Comparison of ENCODE assay signal across 12 cellular contexts in the genomic region with DNA sequence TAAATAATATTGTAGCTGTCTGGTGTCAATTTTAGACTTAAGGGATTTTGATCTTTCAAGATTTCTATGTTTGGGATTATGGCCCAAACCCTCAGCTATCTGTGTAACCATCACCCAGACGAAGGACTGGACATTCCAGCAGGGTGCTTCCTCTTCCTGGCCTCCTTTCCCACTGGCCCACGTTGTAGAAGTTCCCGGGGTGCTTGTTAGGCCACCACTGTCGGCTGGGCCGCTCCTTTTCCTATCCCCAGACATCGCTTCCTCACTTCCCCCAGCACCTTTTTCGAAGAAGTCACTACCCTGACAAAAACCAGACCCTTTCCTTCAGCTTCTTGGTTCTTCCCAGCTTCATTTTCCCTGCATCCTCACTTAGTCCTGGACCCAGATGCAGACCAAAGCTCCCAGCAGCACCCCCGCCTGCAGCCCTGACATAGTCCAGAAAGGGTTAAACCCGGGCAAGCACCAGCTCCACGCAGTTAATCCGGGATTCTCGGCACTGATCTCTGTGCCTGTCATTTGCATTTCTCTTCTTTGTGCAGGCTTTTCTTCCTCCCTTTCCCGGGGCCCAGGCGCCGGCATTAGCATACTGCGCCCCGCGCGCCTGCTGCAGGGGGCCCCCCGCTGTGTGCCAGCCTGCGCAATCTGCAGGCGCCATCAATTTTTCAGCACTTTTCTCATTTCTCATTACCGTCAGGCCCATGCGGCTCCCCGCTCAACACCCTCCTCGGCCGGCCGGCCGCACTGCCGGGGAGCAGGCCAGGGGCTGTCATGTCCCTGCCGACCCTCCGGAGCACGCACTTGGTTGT.
DNase-seq lines count a peak whose midpoint lies in the region; ATAC-seq and TF ChIP-seq lines count a peak whose summit lies in the region.
"Had no signal": no experiment of that assay in that cellular context is flagged by ENCODE, and none has a peak within 500 bp of the region (broad histone marks: within the 10 kb centered on the region; RNA-seq: fewer than 3 reads in every experiment).

No MANE protein-coding gene starts in this region.

- DNase-seq in natural killer cell treated with Interleukin-12 subunit alpha and Interleukin-12 subunit beta and Interleukin-15 and Interleukin-18, amount 100 ng/mL, for 72 hours (ENCODE audit: low spot score): no peak
- DNase-seq in natural killer cell (no peak), mesothelial cell of epicardium (ENCODE audit: low spot score in 2 of 2, unreplicated experiment in 2 of 2) (no peak), HCEC 1CT (no peak), uterus (no peak)
- DNase-seq: activated CD4-positive, alpha-beta memory T cell treated with anti-CD3 and anti-CD28 coated beads, Interleukin-2, amount 10 ng/mL, durations not matched to agents 7 days and 5 days; MM.1S; SHP77 treated with DMSO at 0.1 percent for 48 hours had no signal

- peak; percentile 11 to 24 for ATAC-seq in natural killer cell treated with Interleukin-12 subunit alpha and Interleukin-12 subunit beta and Interleukin-15 and Interleukin-18, amount 100 ng/mL, for 72 hours
- ATAC-seq in natural killer cell: no peak
- ATAC-seq in HG02571 (IDR thresholded peaks at IDR 0.05; ENCODE audit: unreplicated experiment): no peak
- no peak for ATAC-seq in GM18909 (IDR thresholded peaks at IDR 0.05; ENCODE audit: poor library complexity, unreplicated experiment)

- no peak overlapping the region for H3K27ac Mint-ChIP-seq in natural killer cell treated with Interleukin-12 subunit alpha and Interleukin-12 subunit beta and Interleukin-15 and Interleukin-18, amount 100 ng/mL, for 72 hours
- H3K27ac Mint-ChIP-seq in natural killer cell (no peak overlapping the region), mesothelial cell of epicardium (peak overlapping the region; percentile 70)
- no peak overlapping the region for H3K27ac Mint-ChIP-seq in dendritic cell treated with granulocyte-macrophage colony-stimulating factor and Interleukin-4, amounts not matched to agents 40 ng/mL and 50 ng/mL, for 4 days
- H3K27ac Mint-ChIP-seq: activated CD4-positive, alpha-beta memory T cell treated with anti-CD3 and anti-CD28 coated beads, Interleukin-2, amount 10 ng/mL, durations not matched to agents 7 days and 5 days had no signal

- H3K9me3 ChIP-seq in uterus: no peaks in the 10 kb centered on the region
- H3K9me3 ChIP-seq: BLaER1 had no signal

- no peak overlapping the region for H3K4me3 Mint-ChIP-seq in natural killer cell treated with Interleukin-12 subunit alpha and Interleukin-12 subunit beta and Interleukin-15 and Interleukin-18, amount 100 ng/mL, for 72 hours
- H3K4me3 Mint-ChIP-seq in natural killer cell: no peak overlapping the region
- H3K4me3 Mint-ChIP-seq in dendritic cell treated with granulocyte-macrophage colony-stimulating factor and Interleukin-4, amounts not matched to agents 40 ng/mL and 50 ng/mL, for 4 days: peak overlapping the region; percentile 48
- H3K4me3 Mint-ChIP-seq in mesothelial cell of epicardium: peak overlapping the region; percentile 67
- H3K4me3 Mint-ChIP-seq: activated CD4-positive, alpha-beta memory T cell treated with anti-CD3 and anti-CD28 coated beads, Interleukin-2, amount 10 ng/mL, durations not matched to agents 7 days and 5 days had no signal

- H3K4me1 Mint-ChIP-seq in natural killer cell treated with Interleukin-12 subunit alpha and Interleukin-12 subunit beta and Interleukin-15 and Interleukin-18, amount 100 ng/mL, for 72 hours (ENCODE audit: low read depth in 2 of 2): peaks cover 0 to 4% of the 10 kb centered on the region in 2 donors
- H3K4me1 Mint-ChIP-seq in natural killer cell (peaks cover 0 to 6% of the 10 kb centered on the region in 2 donors), mesothelial cell of epicardium (peaks cover 21% of the 10 kb centered on the region)
- H3K4me1 Mint-ChIP-seq in dendritic cell treated with granulocyte-macrophage colony-stimulating factor and Interleukin-4, amounts not matched to agents 40 ng/mL and 50 ng/mL, for 4 days (ENCODE audit: low read depth): peaks cover 16% of the 10 kb centered on the region

- no peak overlapping the region for H3K27ac ChIP-seq in uterus
- H3K27ac ChIP-seq: BLaER1 had no signal

- H3K4me1 ChIP-seq in uterus: no peaks in the 10 kb centered on the region

- intact Hi-C loops in natural killer cell (cut with micrococcal nuclease) (no loop called here), uterus (cut with DNase I; ENCODE audit: low total_unique reads) (no loop called here)
- intact Hi-C loops in dendritic cell treated with granulocyte-macrophage colony-stimulating factor and Interleukin-4, amounts not matched to agents 40 ng/mL and 50 ng/mL, for 4 days (cut with micrococcal nuclease): no loop called here

- no peaks in the 10 kb centered on the region for H3K36me3 Mint-ChIP-seq in natural killer cell treated with Interleukin-12 subunit alpha and Interleukin-12 subunit beta and Interleukin-15 and Interleukin-18, amount 100 ng/mL, for 72 hours
- H3K36me3 Mint-ChIP-seq in natural killer cell: no peaks in the 10 kb centered on the region
- no peaks in the 10 kb centered on the region for H3K36me3 Mint-ChIP-seq in dendritic cell treated with granulocyte-macrophage colony-stimulating factor and Interleukin-4, amounts not matched to agents 40 ng/mL and 50 ng/mL, for 4 days (ENCODE audit: low read depth)
- no peaks in the 10 kb centered on the region for H3K36me3 Mint-ChIP-seq in mesothelial cell of epicardium

- H3K4me3 ChIP-seq in uterus: no peak overlapping the region
- H3K4me3 ChIP-seq: BLaER1 had no signal

- H3K27me3 Mint-ChIP-seq in natural killer cell treated with Interleukin-12 subunit alpha and Interleukin-12 subunit beta and Interleukin-15 and Interleukin-18, amount 100 ng/mL, for 72 hours: peaks cover 34 to 38% of the 10 kb centered on the region in 2 donors
- peaks cover 31 to 42% of the 10 kb centered on the region in 2 donors for H3K27me3 Mint-ChIP-seq in natural killer cell (ENCODE audit: low read depth in 2 of 2)
- peaks cover 29% of the 10 kb centered on the region for H3K27me3 Mint-ChIP-seq in dendritic cell treated with granulocyte-macrophage colony-stimulating factor and Interleukin-4, amounts not matched to agents 40 ng/mL and 50 ng/mL, for 4 days
- H3K27me3 Mint-ChIP-seq in mesothelial cell of epicardium (ENCODE audit: low read depth): peaks cover 19% of the 10 kb centered on the region

- TF ChIP-seq CTCF in natural killer cell (IDR thresholded peaks at IDR 0.05) (no peak), mesothelial cell of epicardium (IDR thresholded peaks at IDR 0.05; ENCODE audit: unreplicated experiment) (no peak), uterus (IDR thresholded peaks at IDR 0.05) (no peak)

- H3K36me3 ChIP-seq in uterus: no peaks in the 10 kb centered on the region
- H3K36me3 ChIP-seq: BLaER1 had no signal

- H3K27me3 ChIP-seq in uterus: no peaks in the 10 kb centered on the region

- TF ChIP-seq POLR2A in uterus (IDR thresholded peaks at IDR 0.05): no peak

- no peaks in the 10 kb centered on the region for H3K9me3 Mint-ChIP-seq in natural killer cell treated with Interleukin-12 subunit alpha and Interleukin-12 subunit beta and Interleukin-15 and Interleukin-18, amount 100 ng/mL, for 72 hours
- H3K9me3 Mint-ChIP-seq in natural killer cell: no peaks in the 10 kb centered on the region
- H3K9me3 Mint-ChIP-seq in dendritic cell treated with granulocyte-macrophage colony-stimulating factor and Interleukin-4, amounts not matched to agents 40 ng/mL and 50 ng/mL, for 4 days: no peaks in the 10 kb centered on the region
- no peaks in the 10 kb centered on the region for H3K9me3 Mint-ChIP-seq in mesothelial cell of epicardium
- H3K9me3 Mint-ChIP-seq: activated CD4-positive, alpha-beta memory T cell treated with anti-CD3 and anti-CD28 coated beads, Interleukin-2, amount 10 ng/mL, durations not matched to agents 7 days and 5 days had no signal

Comparison
In these comparisons a context has a peak if more than half of its experiments do, and no peak if none do; other contexts are left out.
1. ATAC-seq: peak in natural killer cell treated with Interleukin-12 subunit alpha and Interleukin-12 subunit beta and Interleukin-15 and Interleukin-18, amount 100 ng/mL, for 72 hours (2 of 2); none in natural killer cell (0 of 3), HG02571 (single experiment) and GM18909 (single experiment).
2. H3K4me3 Mint-ChIP-seq: peak in dendritic cell treated with granulocyte-macrophage colony-stimulating factor and Interleukin-4, amounts not matched to agents 40 ng/mL and 50 ng/mL, for 4 days (single experiment) and mesothelial cell of epicardium (single experiment); none in natural killer cell treated with Interleukin-12 subunit alpha and Interleukin-12 subunit beta and Interleukin-15 and Interleukin-18, amount 100 ng/mL, for 72 hours (single experiment) and natural killer cell (single experiment).